10 cellular contexts compared by ENCODE assay signal in the genomic region with DNA sequence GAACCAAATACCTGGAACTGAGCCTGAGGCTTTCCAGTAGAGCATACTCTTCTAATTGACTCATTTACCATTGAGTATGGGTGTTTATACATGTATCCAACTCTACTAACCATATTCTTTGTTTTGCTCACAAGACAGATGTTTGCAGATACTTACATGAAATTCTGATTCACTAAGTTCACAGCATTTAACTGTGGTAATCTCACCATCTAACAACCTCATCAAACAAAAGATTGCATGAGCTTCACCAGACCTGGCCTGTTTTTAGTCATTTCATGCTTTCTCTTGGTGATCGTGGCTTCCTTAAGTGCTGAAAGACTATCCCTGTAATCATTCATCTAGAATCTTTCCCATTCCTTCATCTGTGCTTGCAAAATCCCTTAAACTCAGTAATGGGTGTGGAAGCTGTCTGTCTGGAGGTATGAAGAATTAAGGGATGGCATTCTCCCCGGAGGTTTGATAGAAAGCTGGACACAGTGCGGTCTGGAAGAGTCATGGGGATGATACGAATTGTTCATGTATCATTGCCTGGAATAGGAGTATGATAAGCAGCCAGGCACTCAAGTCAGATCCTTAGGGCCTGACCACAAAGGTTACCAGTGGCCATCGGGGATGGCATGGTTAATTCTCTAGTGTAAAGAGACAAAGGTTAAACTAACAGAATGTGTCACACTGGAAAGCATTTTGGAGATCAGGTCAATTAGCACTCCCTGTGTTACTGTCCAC. TPM values are rescaled to one million over a fixed set of nuclear protein-coding genes. Genes with fewer than 3 reads are reported as not detected.
DNase-seq lines count a peak whose midpoint lies in the region; ATAC-seq, FAIRE-seq and TF ChIP-seq lines count a peak whose summit lies in the region.
"Had no signal": no experiment of that assay in that cellular context is flagged by ENCODE, and none has a peak within 500 bp of the region (broad histone marks: within the 10 kb centered on the region; RNA-seq: fewer than 3 reads in every experiment).

No MANE protein-coding gene starts in this region.

- H3K23ac ChIP-seq in trophoblast cell (ENCODE audit: low read length) = no peak overlapping the region

- ATAC-seq in esophagus mucosa = peak; percentile 75
- ATAC-seq: GM23338 had no signal

- no peak for TF ChIP-seq CTCF in GM10248 (IDR thresholded peaks at IDR 0.05; ENCODE audit: control extremely low read depth, extremely low read depth, low read depth, missing control alignments)

- peaks cover 17% of the 10 kb centered on the region for H3K79me1 ChIP-seq in trophoblast cell (ENCODE audit: low read length)

- no peak overlapping the region for H2AK5ac ChIP-seq in trophoblast cell (ENCODE audit: low read length)

- no peak overlapping the region for H2AFZ ChIP-seq in trophoblast cell (ENCODE audit: insufficient read depth, low read length, poor library complexity)
- H2AFZ ChIP-seq: GM23338 had no signal

- H4K12ac ChIP-seq in trophoblast cell (ENCODE audit: low read depth, low read length) = no peak overlapping the region

- peak overlapping the region; percentile 87 for H2BK120ac ChIP-seq in trophoblast cell (ENCODE audit: insufficient read depth, low read length, poor library complexity)

- peak overlapping the region; percentile 75 for H4K91ac ChIP-seq in trophoblast cell (ENCODE audit: low read depth, low read length)

- no peak overlapping the region for H3K18ac ChIP-seq in trophoblast cell (ENCODE audit: low read length)

- peak; percentile 74 for DNase-seq in GM04504 (ENCODE audit: low read depth)
- peak; percentile 97 for DNase-seq in RCC 7860 (ENCODE audit: low spot score)
- peak; percentile 86 to 98 for DNase-seq in trophoblast cell
- DNase-seq in GM10248 (ENCODE audit: extremely low spot score) = no peak
- no peak for DNase-seq in SIG-M5 (lab: John Stamatoyannopoulos, UW)
- no peak for DNase-seq in AML-193 (lab: John Stamatoyannopoulos, UW)
- DNase-seq: kidney had no signal

- H2BK12ac ChIP-seq in trophoblast cell (ENCODE audit: low read length) = no peak overlapping the region

- CTCF ChIA-PET in GM10248 (lab: Yijun Ruan, JAX) = interaction anchor here (1.0 kb wide), 1 partner anchor 9 kb away, joined by 3 read pairs; no protein-coding TSS in a partner anchor

- H3K9me3 ChIP-seq in trophoblast cell (ENCODE audit: insufficient read depth, low read depth, low read length) = no peaks in the 10 kb centered on the region
- H3K9me3 ChIP-seq: vagina had no signal

- no peak overlapping the region for H3K4ac ChIP-seq in trophoblast cell (ENCODE audit: low read depth, low read length)

- H3K27ac ChIP-seq in trophoblast cell (ENCODE audit: low read depth, low read length) = peak overlapping the region; percentile 86
- H3K27ac ChIP-seq: vagina had no signal

- WGBS in trophoblast cell (ENCODE audit: extremely low coverage, insufficient coverage, insufficient read length) = no CpG with 5 or more reads among the region's 5 CpGs

- no peak overlapping the region for H3K4me2 ChIP-seq in trophoblast cell (ENCODE audit: low read length)
- H3K4me2 ChIP-seq: GM23338 had no signal

- no peaks in the 10 kb centered on the region for H3K27me3 ChIP-seq in trophoblast cell (ENCODE audit: insufficient read depth, low read length)
- H3K27me3 ChIP-seq: vagina had no signal

- peak; percentile 98 for FAIRE-seq in RCC 7860 (lab: Jason Lieb, UNC)
- FAIRE-seq: kidney had no signal

- H2BK5ac ChIP-seq in trophoblast cell (ENCODE audit: low read depth, low read length, poor library complexity) = peak overlapping the region; percentile 91

- no peak overlapping the region for H3K14ac ChIP-seq in trophoblast cell (ENCODE audit: low read length)

- H3K36me3 ChIP-seq in trophoblast cell (ENCODE audit: control insufficient read depth in 1 of 2, insufficient read depth in 2 of 2, low read length in 2 of 2) = no peaks in the 10 kb centered on the region
- H3K36me3 ChIP-seq: vagina had no signal

- peaks cover 14 to 20% of the 10 kb centered on the region in 2 experiments for H3K4me1 ChIP-seq in trophoblast cell (ENCODE audit: control insufficient read depth in 1 of 2, insufficient read depth in 2 of 2, low read length in 2 of 2)

- POLR2A ChIA-PET in GM10248 (lab: Yijun Ruan, JAX) = no interaction called here

- H3K4me3 ChIP-seq in trophoblast cell (ENCODE audit: low read depth, low read length) = no peak overlapping the region
- H3K4me3 ChIP-seq: GM23338, vagina had no signal

- peaks cover 3% of the 10 kb centered on the region for H3K79me2 ChIP-seq in trophoblast cell (ENCODE audit: control insufficient read depth, insufficient read depth, low read length, poor library complexity)

- peak overlapping the region; percentile 4 for H4K8ac ChIP-seq in trophoblast cell (ENCODE audit: low read depth, low read length)

- no peak overlapping the region for H3K9ac ChIP-seq in trophoblast cell (ENCODE audit: low read length)

RNA-seq across cellular contexts. Expression of gene IL1R1, which starts 42.0 kb away (rescaled TPM):
- 19.1 TPM for total RNA-seq in esophagus mucosa
- polyA plus RNA-seq in trophoblast cell (2013) = 35.1 and 36.4 TPM in 2 replicates
- polyA plus RNA-seq: GM23338 had no signal

Comparison
In these comparisons a context has a peak if more than half of its experiments do, and no peak if none do; other contexts are left out.
1. DNase-seq: peak in GM04504 (single experiment), RCC 7860 (single experiment) and trophoblast cell (2 of 2); none in GM10248 (single experiment), SIG-M5 (single experiment) and AML-193 (0 of 2).